ENCODE assay signal across 27 cellular contexts in genomic region chr19:5050016-5050656, GRCh38.
DNase-seq lines count a peak whose midpoint lies in the region; ATAC-seq lines count a peak whose summit lies in the region.
"Had no signal": no experiment of that assay in that cellular context is flagged by ENCODE, and none has a peak within 500 bp of the region (broad histone marks: within the 10 kb centered on the region; RNA-seq: fewer than 3 reads in every experiment).

No MANE protein-coding gene starts in this region.

- intact Hi-C loops in naive thymus-derived CD4-positive, alpha-beta T cell (cut with micrococcal nuclease), result loop anchor here in 1 of 2 donors (5.0 kb wide), 1 partner anchor 87 kb away; no protein-coding TSS in a partner anchor
- intact Hi-C loops in left colon (cut with DNase I, micrococcal nuclease), result no loop called here

- H3K23ac ChIP-seq in neuronal stem cell (ENCODE audit: low read depth, low read length, poor library complexity), result no peak overlapping the region

- no peak overlapping the region for H4K8ac ChIP-seq in neuronal stem cell (ENCODE audit: low read depth, low read length)

- H2AK5ac ChIP-seq in neuronal stem cell (ENCODE audit: low read depth, low read length), result peak overlapping the region; percentile 100

- POLR2A ChIA-PET in naive thymus-derived CD4-positive, alpha-beta T cell (lab: Charles Lee), result interaction anchor here (0.6 kb wide), 1 partner anchor 971 kb away, joined by 3 read pairs; no protein-coding TSS in a partner anchor

- no peaks in the 10 kb centered on the region for H3K27me3 Mint-ChIP-seq in naive thymus-derived CD4-positive, alpha-beta T cell
- H3K27me3 Mint-ChIP-seq: activated CD4-positive, alpha-beta memory T cell treated with anti-CD3 and anti-CD28 coated beads for 36 hours; stimulated activated memory B cell treated with anti-CD40 and anti-IgM and Interleukin-4, amounts not matched to agents 10 μg/mL and 1 μg/mL and 100 μg/mL, for 72 hours had no signal

- peak overlapping the region; percentile 93 for H2BK5ac ChIP-seq in neuronal stem cell (ENCODE audit: low read length)

- no peaks in the 10 kb centered on the region for H3K9me3 ChIP-seq in BLaER1 treated with 17β-estradiol and CSF1 and Interleukin-3, amounts not matched to agents 10 nM and 100 nM (replicated peaks in 1 of 11)
- H3K9me3 ChIP-seq in neuronal stem cell (replicated peaks in 1 of 2; ENCODE audit: control insufficient read depth in 2 of 2, insufficient read depth in 1 of 2, low read depth in 1 of 2, low read length in 2 of 2), result no peaks in the 10 kb centered on the region
- no peaks in the 10 kb centered on the region for H3K9me3 ChIP-seq in naive thymus-derived CD4-positive, alpha-beta T cell (ENCODE audit: control insufficient read depth in 2 of 3, low read length in 3 of 3)
- H3K9me3 ChIP-seq: heart right ventricle, left lung, psoas muscle, thoracic aorta had no signal

- H3K36me3 Mint-ChIP-seq in naive thymus-derived CD4-positive, alpha-beta T cell, result peaks cover 0 to 6% (median 0%) of the 10 kb centered on the region in 5 donors
- H3K36me3 Mint-ChIP-seq: activated CD4-positive, alpha-beta memory T cell treated with anti-CD3 and anti-CD28 coated beads for 36 hours; immature natural killer cell had no signal

- peak overlapping the region in 4 of 11 experiments; percentile 45 to 72 (median 64); a peak in 7 of 22 replicates for H3K27ac ChIP-seq in BLaER1 treated with 17β-estradiol and CSF1 and Interleukin-3, amounts not matched to agents 10 nM and 100 nM
- peak overlapping the region; percentile 82 for H3K27ac ChIP-seq in angular gyrus (ENCODE audit: low read depth, low read length)
- no peak overlapping the region for H3K27ac ChIP-seq in neuronal stem cell (replicated peaks; ENCODE audit: low read length)
- no peak overlapping the region for H3K27ac ChIP-seq in naive thymus-derived CD4-positive, alpha-beta T cell (ENCODE audit: low read depth, low read length)
- H3K27ac ChIP-seq: epithelial cell of prostate, heart right ventricle, left lung, neural progenitor cell, psoas muscle, thoracic aorta had no signal

- H3K18ac ChIP-seq in neuronal stem cell (ENCODE audit: low read length), result peak overlapping the region; percentile 80

- H3K4me1 Mint-ChIP-seq in naive thymus-derived CD4-positive, alpha-beta T cell, result peaks cover 0 to 4% (median 2%) of the 10 kb centered on the region in 7 donors

- peak overlapping the region; percentile 94 for H3K14ac ChIP-seq in neuronal stem cell (ENCODE audit: low read length)

- H3K4me3 ChIP-seq in BLaER1 treated with 17β-estradiol and CSF1 and Interleukin-3, amounts not matched to agents 10 nM and 100 nM, result no peak overlapping the region
- H3K4me3 ChIP-seq in neuronal stem cell (ENCODE audit: low read length in 2 of 2), result no peak overlapping the region
- no peak overlapping the region for H3K4me3 ChIP-seq in naive thymus-derived CD4-positive, alpha-beta T cell (ENCODE audit: low read length)
- H3K4me3 ChIP-seq: heart right ventricle, left lung, neural progenitor cell, psoas muscle, skin epidermis, thoracic aorta had no signal

- H3K79me1 ChIP-seq in neuronal stem cell (ENCODE audit: low read depth, low read length), result peaks cover 19% of the 10 kb centered on the region

- H3K27ac Mint-ChIP-seq in naive thymus-derived CD4-positive, alpha-beta T cell, result peak overlapping the region in 1 of 9 donors; percentile 36
- H3K27ac Mint-ChIP-seq: activated CD4-positive, alpha-beta memory T cell treated with anti-CD3 and anti-CD28 coated beads for 36 hours; HFFc6; neural progenitor cell; stimulated activated memory B cell treated with anti-CD40 and anti-IgM and Interleukin-4, amounts not matched to agents 10 μg/mL and 1 μg/mL and 100 μg/mL, for 72 hours had no signal

- no peak overlapping the region for H2AFZ ChIP-seq in neuronal stem cell (ENCODE audit: low read length)
- H2AFZ ChIP-seq: neural progenitor cell had no signal

- ATAC-seq in naive thymus-derived CD4-positive, alpha-beta T cell, result no peak
- ATAC-seq in HG03175 (IDR thresholded peaks at IDR 0.05; ENCODE audit: unreplicated experiment), result no peak
- no peak for ATAC-seq in left colon
- ATAC-seq: left lung; psoas muscle; stimulated activated memory B cell treated with anti-CD40 and anti-IgM and Interleukin-4, amounts not matched to agents 10 μg/mL and 1 μg/mL and 100 μg/mL, for 72 hours had no signal

- H2BK120ac ChIP-seq in neuronal stem cell (ENCODE audit: low read depth, low read length), result no peak overlapping the region

- no peaks in the 10 kb centered on the region for H3K9me3 Mint-ChIP-seq in naive thymus-derived CD4-positive, alpha-beta T cell
- H3K9me3 Mint-ChIP-seq: activated CD4-positive, alpha-beta memory T cell treated with anti-CD3 and anti-CD28 coated beads for 36 hours; HFFc6; immature natural killer cell; neural progenitor cell; stimulated activated memory B cell treated with anti-CD40 and anti-IgM and Interleukin-4, amounts not matched to agents 10 μg/mL and 1 μg/mL and 100 μg/mL, for 72 hours had no signal

- no peak overlapping the region for H3K4me3 Mint-ChIP-seq in naive thymus-derived CD4-positive, alpha-beta T cell
- H3K4me3 Mint-ChIP-seq: activated CD4-positive, alpha-beta memory T cell treated with anti-CD3 and anti-CD28 coated beads for 36 hours; HFFc6; immature natural killer cell; neural progenitor cell; stimulated activated memory B cell treated with anti-CD40 and anti-IgM and Interleukin-4, amounts not matched to agents 10 μg/mL and 1 μg/mL and 100 μg/mL, for 72 hours had no signal

- peak overlapping the region; percentile 30 for H2BK12ac ChIP-seq in neuronal stem cell (ENCODE audit: low read length)

- peaks cover 31 to 94% (median 59%) of the 10 kb centered on the region in 11 experiments for H3K36me3 ChIP-seq in BLaER1 treated with 17β-estradiol and CSF1 and Interleukin-3, amounts not matched to agents 10 nM and 100 nM
- peaks cover 17 to 56% of the 10 kb centered on the region in 2 donors for H3K36me3 ChIP-seq in neuronal stem cell (replicated peaks in 1 of 2; ENCODE audit: control insufficient read depth in 2 of 2, insufficient read depth in 2 of 2, low read length in 2 of 2)
- peaks cover 0 to 59% (median 0%) of the 10 kb centered on the region in 3 experiments for H3K36me3 ChIP-seq in naive thymus-derived CD4-positive, alpha-beta T cell (ENCODE audit: control insufficient read depth in 2 of 3, insufficient read depth in 3 of 3, low read length in 3 of 3)
- H3K36me3 ChIP-seq: neural progenitor cell had no signal

- DNase-seq in NCI-H1694 (lab: John Stamatoyannopoulos, UW) (peak; percentile 10), neuronal stem cell (ENCODE audit: low spot score) (no peak), left colon (no peak), NCI-H146 (lab: John Stamatoyannopoulos, UW) (no peak)
- DNase-seq in naive thymus-derived CD4-positive, alpha-beta T cell, result no peak
- DNase-seq: activated CD4-positive, alpha-beta memory T cell treated with anti-CD3 and anti-CD28 coated beads for 36 hours; activated gamma-delta T cell treated with Interleukin-2 at 50 U/mL for 16 hours; activated T-cell treated with anti-CD3 and anti-CD28 coated beads for 4 hours; amniotic stem cell; caudate nucleus; heart right ventricle; HFFc6; immature natural killer cell; NCI-H1048; NCI-H774; psoas muscle; stimulated activated CD4-positive, alpha-beta T cell treated with anti-CD3 and anti-CD28 coated beads, Interleukin-2, amount 100 ng/mL, for 24 hours; T1000 had no signal

- H3K4me1 ChIP-seq in BLaER1 treated with 17β-estradiol and CSF1 and Interleukin-3, amounts not matched to agents 10 nM and 100 nM, result peaks cover 21 to 81% (median 65%) of the 10 kb centered on the region in 10 experiments
- peaks cover 9 to 20% of the 10 kb centered on the region in 2 donors for H3K4me1 ChIP-seq in neuronal stem cell (ENCODE audit: control insufficient read depth in 2 of 2, insufficient read depth in 1 of 2, low read depth in 1 of 2, low read length in 2 of 2)
- no peaks in the 10 kb centered on the region for H3K4me1 ChIP-seq in naive thymus-derived CD4-positive, alpha-beta T cell (ENCODE audit: control insufficient read depth in 2 of 2, insufficient read depth in 2 of 2, low read length in 2 of 2)

- CTCF ChIA-PET in naive thymus-derived CD4-positive, alpha-beta T cell (lab: Charles Lee), result interaction anchor here (0.6 kb wide), 1 partner anchor 280 kb away, joined by 3 read pairs; no protein-coding TSS in a partner anchor

- no peak overlapping the region for H2BK15ac ChIP-seq in neuronal stem cell (ENCODE audit: low read length)

- no peak overlapping the region for H3K4ac ChIP-seq in neuronal stem cell (ENCODE audit: low read length)

- no peaks in the 10 kb centered on the region for H3K27me3 ChIP-seq in BLaER1 treated with 17β-estradiol and CSF1 and Interleukin-3, amounts not matched to agents 10 nM and 100 nM
- no peaks in the 10 kb centered on the region for H3K27me3 ChIP-seq in neuronal stem cell (ENCODE audit: control insufficient read depth in 3 of 3, insufficient read depth in 3 of 3, low read depth in 1 of 3, low read length in 3 of 3)
- no peaks in the 10 kb centered on the region for H3K27me3 ChIP-seq in naive thymus-derived CD4-positive, alpha-beta T cell (ENCODE audit: control insufficient read depth in 2 of 2, insufficient read depth in 2 of 2, low read length in 2 of 2)
- H3K27me3 ChIP-seq: heart right ventricle, left lung, neural progenitor cell had no signal

- peak overlapping the region in 9 of 11 experiments; percentile 1 to 67 (median 47); a peak in 13 of 22 replicates for H3K9ac ChIP-seq in BLaER1 treated with 17β-estradiol and CSF1 and Interleukin-3, amounts not matched to agents 10 nM and 100 nM
- no peak overlapping the region for H3K9ac ChIP-seq in neuronal stem cell (ENCODE audit: low read depth, low read length, poor library complexity)
- H3K9ac ChIP-seq: neural progenitor cell had no signal

- H4K20me1 ChIP-seq in BLaER1 treated with 17β-estradiol and CSF1 and Interleukin-3, amounts not matched to agents 10 nM and 100 nM, result peaks cover 94 to 99% (median 98%) of the 10 kb centered on the region in 11 experiments

- H4K91ac ChIP-seq in neuronal stem cell (ENCODE audit: low read depth, low read length, poor library complexity), result no peak overlapping the region

- WGBS in neuronal stem cell (ENCODE audit: extremely low coverage in 2 of 2, insufficient read length in 2 of 2, insufficient replicate concordance in 1 of 2), 2 donors, result no CpG with 5 or more reads among the region's 18 CpGs

- peak overlapping the region in 10 of 11 experiments; percentile 23 to 91 (median 84); a peak in 20 of 22 replicates for H3K4me2 ChIP-seq in BLaER1 treated with 17β-estradiol and CSF1 and Interleukin-3, amounts not matched to agents 10 nM and 100 nM
- no peak overlapping the region for H3K4me2 ChIP-seq in neuronal stem cell (ENCODE audit: insufficient read depth, low read length, poor library complexity, severe bottlenecking)
- H3K4me2 ChIP-seq: neural progenitor cell had no signal
